In genomic region chr17:42843358-42843934, GRCh38 we compare ENCODE assay signal across 1 cellular context.
TF ChIP-seq lines count a peak whose summit lies in the region.

No MANE protein-coding gene starts in this region.

TF ChIP-seq in HepG2, 621 proteins besides CTCF, POLR2A, EP300 and RAD21 (continued from another document and continues in another):
- TF ChIP-seq ZHX2 (IDR thresholded peaks at IDR 0.05; ENCODE audit: low read depth) (no peak), ZHX2 (CRISPR knock-in tag; IDR thresholded peaks at IDR 0.05; ENCODE audit: borderline replicate concordance) (no peak), ZNF180 (CRISPR knock-in tag; IDR thresholded peaks at IDR 0.05; ENCODE audit: borderline replicate concordance, low read depth) (no peak), SNAPC2 (CRISPR knock-in tag; IDR thresholded peaks at IDR 0.05) (no peak), KDM4B (CRISPR knock-in tag; IDR thresholded peaks at IDR 0.05) (no peak), IKZF5 (CRISPR knock-in tag; IDR thresholded peaks at IDR 0.05) (peak; percentile 62; the same call in 1 of the 2 replicates), ZNF672 (CRISPR knock-in tag; IDR thresholded peaks at IDR 0.05) (no peak), AKAP8 (CRISPR knock-in tag; IDR thresholded peaks at IDR 0.05) (no peak), TFDP2 (CRISPR knock-in tag; IDR thresholded peaks at IDR 0.05) (0 out of 2 replicates have a peak, but pooled peaks have one; percentile 27), CSRNP2 (CRISPR knock-in tag; conservative IDR thresholded peaks at IDR 0.05; ENCODE audit: low read depth) (no peak), BCL6 (CRISPR knock-in tag; IDR thresholded peaks at IDR 0.05) (no peak), RFX1 (IDR thresholded peaks at IDR 0.05) (no peak), MAZ (IDR thresholded peaks at IDR 0.05; ENCODE audit: borderline replicate concordance, low read depth, low read length) (no peak), MAZ (CRISPR knock-in tag; IDR thresholded peaks at IDR 0.05; ENCODE audit: low read depth) (no peak), TBL1XR1 (IDR thresholded peaks at IDR 0.05; ENCODE audit: borderline replicate concordance, low read length, partially characterized antibody) (no peak), CHCHD3 (CRISPR knock-in tag; IDR thresholded peaks at IDR 0.05) (no peak), KDM1A (CRISPR knock-in tag; IDR thresholded peaks at IDR 0.05) (no peak), ZEB1 (IDR thresholded peaks at IDR 0.05; ENCODE audit: insufficient replicate concordance, low read depth) (peak; percentile 38), ETV5 (CRISPR knock-in tag; IDR thresholded peaks at IDR 0.05; ENCODE audit: borderline replicate concordance) (no peak), ZSCAN30 (CRISPR knock-in tag; IDR thresholded peaks at IDR 0.05) (no peak), SRSF9 (IDR thresholded peaks at IDR 0.05; ENCODE audit: borderline replicate concordance, insufficient read depth, low read depth, low read length, poor library complexity, severe bottlenecking) (no peak), FOSL2 (CRISPR knock-in tag; IDR thresholded peaks at IDR 0.05) (0 out of 2 replicates have a peak, but pooled peaks have one; percentile 19), TOPORS (CRISPR knock-in tag; IDR thresholded peaks at IDR 0.05) (no peak), ZNF749 (CRISPR knock-in tag; IDR thresholded peaks at IDR 0.05; ENCODE audit: borderline replicate concordance) (no peak), ZMYM3 (CRISPR knock-in tag; IDR thresholded peaks at IDR 0.05) (no peak), SATB2 (CRISPR knock-in tag; IDR thresholded peaks at IDR 0.05) (0 out of 2 replicates have a peak, but pooled peaks have one; percentile 29), HDAC2 (CRISPR knock-in tag; IDR thresholded peaks at IDR 0.05) (no peak), THRA (CRISPR knock-in tag; IDR thresholded peaks at IDR 0.05; ENCODE audit: borderline replicate concordance) (peak; percentile 70; the same call in 1 of the 2 replicates), CEBPG (CRISPR knock-in tag; IDR thresholded peaks at IDR 0.05) (0 out of 2 replicates have a peak, but pooled peaks have one; percentile 10), PBX3 (CRISPR knock-in tag; IDR thresholded peaks at IDR 0.05; ENCODE audit: borderline replicate concordance) (no peak), MAFK (conservative IDR thresholded peaks at IDR 0.05 in 1 of 2, IDR thresholded peaks at IDR 0.05 in 1 of 2; ENCODE audit: low read length in 2 of 2) (no peak), ZNF224 (CRISPR knock-in tag; IDR thresholded peaks at IDR 0.05) (no peak), GZF1 (CRISPR knock-in tag; IDR thresholded peaks at IDR 0.05) (no peak), SP5 (CRISPR knock-in tag; IDR thresholded peaks at IDR 0.05; ENCODE audit: borderline replicate concordance, low read depth) (no peak), TEAD2 (CRISPR knock-in tag; IDR thresholded peaks at IDR 0.05) (no peak), RXRB (CRISPR knock-in tag; IDR thresholded peaks at IDR 0.05; ENCODE audit: borderline replicate concordance) (peak; percentile 61; the same call in 1 of the 2 replicates), AGO1 (IDR thresholded peaks at IDR 0.05; ENCODE audit: low read depth, low read length, poor library complexity, severe bottlenecking) (no peak), ADNP (CRISPR knock-in tag; IDR thresholded peaks at IDR 0.05) (no peak), SNAPC4 (CRISPR knock-in tag; IDR thresholded peaks at IDR 0.05) (no peak), HMG20B (CRISPR knock-in tag; conservative IDR thresholded peaks at IDR 0.05) (no peak), ZFP36 (IDR thresholded peaks at IDR 0.05; ENCODE audit: borderline replicate concordance, low read depth, low read length, partially characterized antibody) (no peak), NFE2L2 (IDR thresholded peaks at IDR 0.05; ENCODE audit: low read length) (peak; percentile 17; the same call in 1 of the 2 replicates), ZNF766 (CRISPR knock-in tag; IDR thresholded peaks at IDR 0.05; ENCODE audit: borderline replicate concordance) (no peak), ZSCAN31 (CRISPR knock-in tag; IDR thresholded peaks at IDR 0.05; ENCODE audit: low read depth) (no peak)
